8 cellular contexts compared by ENCODE assay signal in the genomic region with DNA sequence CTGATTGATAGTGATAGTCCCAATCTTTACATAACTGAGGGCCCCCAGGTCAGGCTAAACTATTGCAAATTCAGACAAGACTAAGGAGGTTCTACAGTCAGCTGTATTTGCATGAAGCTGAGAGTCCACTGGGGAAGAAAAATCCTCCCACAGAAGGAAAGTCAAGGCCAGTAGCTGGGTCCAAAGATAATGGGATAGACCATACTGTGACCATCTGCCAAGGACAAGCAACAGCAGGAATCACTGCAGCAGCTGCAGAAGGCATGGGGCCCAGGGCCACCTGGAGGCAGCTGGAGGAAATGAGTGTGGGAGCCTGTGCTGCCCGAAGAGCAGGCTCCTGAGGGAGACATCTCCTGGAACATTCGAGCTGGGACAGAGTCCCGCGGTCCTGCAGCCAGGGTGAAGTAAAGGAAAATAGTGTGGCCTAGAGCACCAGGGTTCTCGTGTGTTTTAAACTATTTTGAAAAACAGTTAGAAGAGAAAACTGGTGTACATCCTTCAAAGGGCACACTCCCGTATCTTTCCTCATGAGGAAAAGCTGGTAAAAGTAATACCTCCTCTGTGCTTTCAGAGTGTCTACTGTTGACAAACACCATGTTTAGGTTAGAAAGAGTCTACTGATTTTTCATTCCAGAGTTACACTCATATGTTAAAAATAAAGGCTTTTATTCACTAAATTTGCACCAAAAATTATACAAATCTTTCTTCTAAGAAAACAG. TPM values are rescaled to one million over a fixed set of nuclear protein-coding genes. Genes with fewer than 3 reads are reported as not detected.
DNase-seq lines count a peak whose midpoint lies in the region; ATAC-seq and TF ChIP-seq lines count a peak whose summit lies in the region.

No MANE protein-coding gene starts in this region.

- no peaks in the 10 kb centered on the region for H3K36me3 ChIP-seq in HEK293 (ENCODE audit: control insufficient read depth in 2 of 2, insufficient read depth in 1 of 2, low read length in 2 of 2)
- no peaks in the 10 kb centered on the region for H3K36me3 ChIP-seq in adrenal gland (replicated peaks in 1 of 2)

- POLR2A ChIA-PET in GM10248 (lab: Yijun Ruan, JAX), result no interaction called here
- POLR2A ChIA-PET in HEK293 (lab: Yijun Ruan, JAX), result no interaction called here

- peak; percentile 89 to 95 for ATAC-seq in left cardiac atrium

- TF ChIP-seq POLR2A in adrenal gland (IDR thresholded peaks at IDR 0.05), result no peak

- H3K27me3 ChIP-seq in adrenal gland, result no peaks in the 10 kb centered on the region

- H3K4me3 ChIP-seq in HEK293 (ENCODE audit: low read depth, low read length) (no peak overlapping the region), adrenal gland (no peak overlapping the region)

- CTCF ChIA-PET in GM10248 (lab: Yijun Ruan, JAX), result interaction anchor here (0.8 to 3.3 kb wide), 17 partner anchors 10 to 868 kb away, joined by 3 to 20 read pairs (median 4); no protein-coding TSS in a partner anchor
- CTCF ChIA-PET in HEK293 (lab: Yijun Ruan, JAX), result interaction anchor here (0.5 to 3.7 kb wide), 27 partner anchors 8 to 868 kb away, joined by 3 to 22 read pairs (median 4); partner anchors contain the start of gene PLD1

- H3K27ac ChIP-seq in HEK293 (ENCODE audit: extremely low read depth, low read depth, low read length), result no peak overlapping the region
- H3K27ac ChIP-seq in adrenal gland, result peak overlapping the region; percentile 23 to 81 (median 52)

- H3K4me1 ChIP-seq in HEK293 (ENCODE audit: control insufficient read depth, insufficient read depth, low read length) (peaks cover 6% of the 10 kb centered on the region), adrenal gland (replicated peaks in 1 of 2) (peaks cover 21 to 41% of the 10 kb centered on the region in 2 donors)

- WGBS in adrenal gland, 4 donors, result 12 to 15% (median 14%) methylated on average over 6 of the region's 6 CpGs

- DNase-seq in GM10248 (ENCODE audit: extremely low spot score) (peak; percentile 37), NCI-H2227 treated with DMSO at 0.1 percent for 48 hours (lab: John Stamatoyannopoulos, UW) (peak; percentile 32), adrenal gland (peak; percentile 78 to 91 (median 85)), left cardiac atrium (peak; percentile 83), retina (peak; percentile 65), mesenteric fat pad (ENCODE audit: low spot score) (no peak)
- no peak for DNase-seq in activated CD8-positive, alpha-beta memory T cell treated with anti-CD3 and anti-CD28 coated beads for 24 hours

- H3K9me3 ChIP-seq in HEK293 (ENCODE audit: control insufficient read depth, insufficient read depth, low read depth, low read length) (no peaks in the 10 kb centered on the region), adrenal gland (replicated peaks in 1 of 3) (no peaks in the 10 kb centered on the region)

- peak; percentile 70 for TF ChIP-seq CTCF in GM10248 (IDR thresholded peaks at IDR 0.05; ENCODE audit: control extremely low read depth, extremely low read depth, low read depth, missing control alignments)
- TF ChIP-seq CTCF in HEK293 (tag by site-specific recombination; IDR thresholded peaks at IDR 0.05), result peak; percentile 84; the same call in 1 of the 2 replicates
- peak; percentile 49 to 73 (median 68) for TF ChIP-seq CTCF in adrenal gland (IDR thresholded peaks at IDR 0.05)

- intact Hi-C loops in adrenal gland (cut with DNase I) (no loop called here), left cardiac atrium (cut with DNase I) (no loop called here)

TF ChIP-seq in HEK293, 187 proteins besides CTCF, POLR2A, EP300 and RAD21:
- no peak for TF ChIP-seq ZNF175 (tag by site-specific recombination; IDR thresholded peaks at IDR 0.05)
- TF ChIP-seq SCRT2 (tag by site-specific recombination; IDR thresholded peaks at IDR 0.05), result peak; percentile 51
- no peak for TF ChIP-seq ZSCAN18 (tag by site-specific recombination; IDR thresholded peaks at IDR 0.05)
- TF ChIP-seq OSR2 (tag by site-specific recombination; IDR thresholded peaks at IDR 0.05), result 0 out of 2 replicates have a peak, but pooled peaks have one; percentile 14
- TF ChIP-seq ZIC2 (tag by site-specific recombination; IDR thresholded peaks at IDR 0.05), result peak; percentile 50
- peak; percentile 69; the same call in 1 of the 2 replicates for TF ChIP-seq IKZF3 (tag by site-specific recombination; IDR thresholded peaks at IDR 0.05)
- TF ChIP-seq ZNF121 (tag by site-specific recombination; IDR thresholded peaks at IDR 0.05), result no peak
- TF ChIP-seq ZNF2 (tag by site-specific recombination; IDR thresholded peaks at IDR 0.05), result peak; percentile 51; the same call in 1 of the 2 replicates
- TF ChIP-seq PRDM10 (tag by site-specific recombination; IDR thresholded peaks at IDR 0.05), result 0 out of 2 replicates have a peak, but pooled peaks have one; percentile 44
- TF ChIP-seq, protein P1, sequence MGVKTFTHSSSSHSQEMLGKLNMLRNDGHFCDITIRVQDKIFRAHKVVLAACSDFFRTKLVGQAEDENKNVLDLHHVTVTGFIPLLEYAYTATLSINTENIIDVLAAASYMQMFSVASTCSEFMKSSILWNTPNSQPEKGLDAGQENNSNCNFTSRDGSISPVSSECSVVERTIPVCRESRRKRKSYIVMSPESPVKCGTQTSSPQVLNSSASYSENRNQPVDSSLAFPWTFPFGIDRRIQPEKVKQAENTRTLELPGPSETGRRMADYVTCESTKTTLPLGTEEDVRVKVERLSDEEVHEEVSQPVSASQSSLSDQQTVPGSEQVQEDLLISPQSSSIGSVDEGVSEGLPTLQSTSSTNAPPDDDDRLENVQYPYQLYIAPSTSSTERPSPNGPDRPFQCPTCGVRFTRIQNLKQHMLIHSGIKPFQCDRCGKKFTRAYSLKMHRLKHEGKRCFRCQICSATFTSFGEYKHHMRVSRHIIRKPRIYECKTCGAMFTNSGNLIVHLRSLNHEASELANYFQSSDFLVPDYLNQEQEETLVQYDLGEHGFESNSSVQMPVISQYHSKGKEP (tag by site-specific recombination; IDR thresholded peaks at IDR 0.05), result peak; percentile 80
- peak; percentile 77 for TF ChIP-seq ZSCAN30 (tag by site-specific recombination; IDR thresholded peaks at IDR 0.05)
- no peak for TF ChIP-seq ZNF394 (tag by site-specific recombination; IDR thresholded peaks at IDR 0.05; ENCODE audit: borderline replicate concordance)
- TF ChIP-seq ZBTB17 (tag by site-specific recombination; IDR thresholded peaks at IDR 0.05), result peak; percentile 54
- 0 out of 2 replicates have a peak, but pooled peaks have one; percentile 17 for TF ChIP-seq ZBTB8A (tag by site-specific recombination; IDR thresholded peaks at IDR 0.05)
- no peak for TF ChIP-seq ZNF623 (tag by site-specific recombination; IDR thresholded peaks at IDR 0.05)
- TF ChIP-seq HOXC10 (CRISPR knock-in tag; IDR thresholded peaks at IDR 0.05), result no peak
- TF ChIP-seq ZNF155 (tag by site-specific recombination; IDR thresholded peaks at IDR 0.05), result no peak
- TF ChIP-seq GFI1B (tag by site-specific recombination; IDR thresholded peaks at IDR 0.05), result peak; percentile 69
- no peak for TF ChIP-seq ZNF548 (tag by site-specific recombination; IDR thresholded peaks at IDR 0.05)
- no peak for TF ChIP-seq ZNF214 (tag by site-specific recombination; IDR thresholded peaks at IDR 0.05; ENCODE audit: borderline replicate concordance)
- TF ChIP-seq ZNF37A (tag by site-specific recombination; IDR thresholded peaks at IDR 0.05), result no peak
- TF ChIP-seq ZNF146 (tag by site-specific recombination; IDR thresholded peaks at IDR 0.05), result no peak
- TF ChIP-seq ZNF654 (tag by site-specific recombination; IDR thresholded peaks at IDR 0.05; ENCODE audit: low read depth), result peak; percentile 50

RNA-seq across cellular contexts. Expression of gene TMEM212, which starts 13.1 kb away (rescaled TPM):
- total RNA-seq in adrenal gland (not detected), left cardiac atrium (not detected), mesenteric fat pad (not detected)
- not detected for polyA plus RNA-seq in adrenal gland

RNA-seq across cellular contexts. Expression of gene PLD1, which starts 19.7 kb away (rescaled TPM):
- total RNA-seq in adrenal gland (100 to 1,000 TPM in 6 of 8 donors, 10 to 100 TPM in 2; 60.3 to 178 (median 126) TPM), left cardiac atrium (10 to 100 TPM; 57.1 to 67.8 TPM), mesenteric fat pad (15.9 TPM)
- 10 to 100 TPM; 25.7 to 79.8 (median 36.5) TPM for polyA plus RNA-seq in adrenal gland

Comparison
In these comparisons a context has a peak if more than half of its experiments do, and no peak if none do; other contexts are left out.
1. DNase-seq: peak in GM10248 (single experiment), NCI-H2227 treated with DMSO at 0.1 percent for 48 hours (single experiment), adrenal gland (7 of 7), left cardiac atrium (single experiment) and retina (single experiment); none in mesenteric fat pad (single experiment) and activated CD8-positive, alpha-beta memory T cell treated with anti-CD3 and anti-CD28 coated beads for 24 hours (single experiment).
2. Peak in every context shown above with its lines, with median percentiles within 50 percentile points of each other: CTCF ChIP-seq.